ENCODE assay signal across 22 cellular contexts in the genomic region with DNA sequence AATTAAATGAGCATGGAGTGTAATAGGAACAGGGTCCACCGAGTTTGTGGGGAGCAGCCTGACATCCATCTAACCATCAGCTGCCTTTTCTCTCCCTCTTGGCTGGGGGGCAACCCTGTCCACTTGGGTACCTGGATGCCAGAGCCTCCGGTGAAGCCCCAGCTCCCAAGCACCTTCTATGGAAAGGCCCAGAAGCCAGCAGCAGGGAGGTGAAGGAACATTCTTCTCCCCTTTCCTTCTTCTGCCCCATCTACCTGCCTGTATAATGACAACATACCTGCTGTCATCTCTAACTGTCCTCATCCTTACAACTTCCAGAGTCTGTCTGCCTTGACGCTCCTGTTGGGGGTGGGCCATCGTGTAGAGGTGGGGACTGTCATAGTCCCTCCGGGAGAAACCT. TPM values are rescaled to one million over a fixed set of nuclear protein-coding genes. Genes with fewer than 3 reads are reported as not detected.
DNase-seq lines count a peak whose midpoint lies in the region; FAIRE-seq and TF ChIP-seq lines count a peak whose summit lies in the region.
"Had no signal": no experiment of that assay in that cellular context is flagged by ENCODE, and none has a peak within 500 bp of the region (broad histone marks: within the 10 kb centered on the region; RNA-seq: fewer than 3 reads in every experiment).

No MANE protein-coding gene starts in this region.

- no peak overlapping the region for H3K4me3 Mint-ChIP-seq in brain
- no peak overlapping the region for H3K4me3 Mint-ChIP-seq in osteocyte (ENCODE audit: unreplicated experiment)
- H3K4me3 Mint-ChIP-seq in activated T-helper 2 cell treated with anti-CD3 and anti-CD28 coated beads, Interferon-gamma antibody, Interleukin-2, Interleukin-4, amounts not matched to agents 10 μg/mL and 5 μg/mL and 100 μg/mL, durations not matched to agents 14 hours and 24 hours and 36 hours (ENCODE audit: low read depth): no peak overlapping the region
- H3K4me3 Mint-ChIP-seq: B cell; CD4-positive, alpha-beta memory T cell; HFFc6 had no signal

- H3K27ac ChIP-seq in right atrium auricular region (no peak overlapping the region), small intestine (ENCODE audit: low read depth in 1 of 2, low read length in 1 of 2) (no peak overlapping the region)
- H3K27ac ChIP-seq: 22Rv1 had no signal

- H3K4me1 ChIP-seq in right atrium auricular region: peaks cover 0 to 11% of the 10 kb centered on the region in 2 donors
- peaks cover 0 to 4% of the 10 kb centered on the region in 2 donors for H3K4me1 ChIP-seq in small intestine (ENCODE audit: control insufficient read depth in 2 of 2, insufficient read depth in 1 of 2, low read depth in 1 of 2, low read length in 1 of 2)

- H3K4me3 ChIP-seq in right atrium auricular region: no peak overlapping the region
- no peak overlapping the region for H3K4me3 ChIP-seq in small intestine (ENCODE audit: low read depth in 1 of 2, low read length in 2 of 2)
- H3K4me3 ChIP-seq: HAP-1 had no signal

- H3K27me3 ChIP-seq in right atrium auricular region: no peaks in the 10 kb centered on the region
- H3K27me3 ChIP-seq in small intestine (ENCODE audit: control insufficient read depth in 2 of 2, insufficient read depth in 2 of 2, low read length in 2 of 2): no peaks in the 10 kb centered on the region

- peak; percentile 28 for DNase-seq in right atrium auricular region (ENCODE audit: low spot score)
- DNase-seq in cardiac septum (ENCODE audit: low spot score): no peak
- DNase-seq in osteocyte (ENCODE audit: extremely low spot score, unreplicated experiment): peak; percentile 73
- DNase-seq in activated T-helper 2 cell treated with anti-CD3 and anti-CD28 coated beads, Interferon-gamma antibody, Interleukin-2, Interleukin-4, amounts not matched to agents 10 μg/mL and 5 μg/mL and 100 μg/mL, durations not matched to agents 14 hours and 24 hours and 36 hours (ENCODE audit: low spot score): no peak
- DNase-seq in small intestine: no peak
- DNase-seq in NCI-H2029 (lab: John Stamatoyannopoulos, UW): no peak
- DNase-seq: C1 segment of cervical spinal cord; Calu3; CD4-positive, alpha-beta memory T cell; COR-L47; DMS53; DMS79 treated with DMSO at 0.1 percent for 48 hours; GOT3; HFFc6 had no signal

- no peaks in the 10 kb centered on the region for H3K9me3 Mint-ChIP-seq in brain
- H3K9me3 Mint-ChIP-seq in osteocyte (ENCODE audit: unreplicated experiment): no peaks in the 10 kb centered on the region
- no peaks in the 10 kb centered on the region for H3K9me3 Mint-ChIP-seq in activated T-helper 2 cell treated with anti-CD3 and anti-CD28 coated beads, Interferon-gamma antibody, Interleukin-2, Interleukin-4, amounts not matched to agents 10 μg/mL and 5 μg/mL and 100 μg/mL, durations not matched to agents 14 hours and 24 hours and 36 hours
- H3K9me3 Mint-ChIP-seq: HFFc6 had no signal

- H3K9me3 ChIP-seq in right atrium auricular region (no peaks in the 10 kb centered on the region), small intestine (ENCODE audit: control insufficient read depth, low read depth) (no peaks in the 10 kb centered on the region)
- H3K9me3 ChIP-seq: HAP-1 had no signal

- H3K27me3 Mint-ChIP-seq in brain (peaks cover 3% of the 10 kb centered on the region), osteocyte (ENCODE audit: unreplicated experiment) (peaks cover 8% of the 10 kb centered on the region)
- H3K27me3 Mint-ChIP-seq in activated T-helper 2 cell treated with anti-CD3 and anti-CD28 coated beads, Interferon-gamma antibody, Interleukin-2, Interleukin-4, amounts not matched to agents 10 μg/mL and 5 μg/mL and 100 μg/mL, durations not matched to agents 14 hours and 24 hours and 36 hours (ENCODE audit: low read depth): no peaks in the 10 kb centered on the region
- H3K27me3 Mint-ChIP-seq: CD4-positive, alpha-beta memory T cell had no signal

- no peak for FAIRE-seq in small intestine (lab: Jason Lieb, UNC)
- FAIRE-seq: A204.1, GM12891, GM18507, H54 had no signal

- peaks cover 29% of the 10 kb centered on the region for H3K4me1 Mint-ChIP-seq in brain
- H3K4me1 Mint-ChIP-seq in osteocyte (ENCODE audit: unreplicated experiment): peaks cover 12% of the 10 kb centered on the region
- H3K4me1 Mint-ChIP-seq in activated T-helper 2 cell treated with anti-CD3 and anti-CD28 coated beads, Interferon-gamma antibody, Interleukin-2, Interleukin-4, amounts not matched to agents 10 μg/mL and 5 μg/mL and 100 μg/mL, durations not matched to agents 14 hours and 24 hours and 36 hours (ENCODE audit: low read depth): peaks cover 19% of the 10 kb centered on the region
- H3K4me1 Mint-ChIP-seq: CD4-positive, alpha-beta memory T cell had no signal

- peaks cover 19% of the 10 kb centered on the region for H3K36me3 Mint-ChIP-seq in brain
- H3K36me3 Mint-ChIP-seq in osteocyte (ENCODE audit: unreplicated experiment): no peaks in the 10 kb centered on the region
- no peaks in the 10 kb centered on the region for H3K36me3 Mint-ChIP-seq in activated T-helper 2 cell treated with anti-CD3 and anti-CD28 coated beads, Interferon-gamma antibody, Interleukin-2, Interleukin-4, amounts not matched to agents 10 μg/mL and 5 μg/mL and 100 μg/mL, durations not matched to agents 14 hours and 24 hours and 36 hours (ENCODE audit: low read depth)

- no peak for TF ChIP-seq CTCF in right atrium auricular region (IDR thresholded peaks at IDR 0.05)
- no peak for TF ChIP-seq CTCF in brain (conservative IDR thresholded peaks at IDR 0.05)
- no peak for TF ChIP-seq CTCF in osteocyte (IDR thresholded peaks at IDR 0.05)

- H3K36me3 ChIP-seq in right atrium auricular region (no peaks in the 10 kb centered on the region), small intestine (ENCODE audit: control insufficient read depth in 2 of 2, insufficient read depth in 2 of 2, low read length in 2 of 2) (no peaks in the 10 kb centered on the region)
- H3K36me3 ChIP-seq: HAP-1 had no signal

- H3K27ac Mint-ChIP-seq in brain (peak overlapping the region in 3 of 5 experiments; percentile 45 to 96 (median 73)), osteocyte (ENCODE audit: unreplicated experiment) (no peak overlapping the region)
- no peak overlapping the region for H3K27ac Mint-ChIP-seq in activated T-helper 2 cell treated with anti-CD3 and anti-CD28 coated beads, Interferon-gamma antibody, Interleukin-2, Interleukin-4, amounts not matched to agents 10 μg/mL and 5 μg/mL and 100 μg/mL, durations not matched to agents 14 hours and 24 hours and 36 hours
- H3K27ac Mint-ChIP-seq: B cell, HFFc6 had no signal

- 94 to 97% (median 95%) methylated on average over 5 of the region's 5 CpGs for WGBS in small intestine, 3 donors

- intact Hi-C loops in cardiac septum (cut with DNase I): no loop called here
- intact Hi-C loops in activated T-helper 2 cell treated with anti-CD3 and anti-CD28 coated beads, Interferon-gamma antibody, Interleukin-2, Interleukin-4, amounts not matched to agents 10 μg/mL and 5 μg/mL and 100 μg/mL, durations not matched to agents 14 hours and 24 hours and 36 hours (cut with micrococcal nuclease): no loop called here

RNA-seq across cellular contexts. Expression of a gene that starts 33.1 kb away (rescaled TPM):
- total RNA-seq in right atrium auricular region (10 to 100 TPM in 1 of 2 donors, 1 to 10 TPM in 1; 8.5 to 91.5 TPM), cardiac septum (464 TPM), osteocyte (1.4 and 1.5 TPM in 2 replicates)
- polyA plus RNA-seq in brain (ENCODE audit: insufficient read depth, low read depth, low replicate concordance) (16.0 TPM), small intestine (1 to 10 TPM in 2 of 3 donors, not detected in 1; 1.4 to 3.3 TPM)
- 0.92 and 1.1 TPM in 2 replicates for total RNA-seq in activated T-helper 2 cell treated with anti-CD3 and anti-CD28 coated beads, Interferon-gamma antibody, Interleukin-2, Interleukin-4, amounts not matched to agents 10 μg/mL and 5 μg/mL and 100 μg/mL, durations not matched to agents 14 hours and 24 hours and 36 hours

Comparison
In these comparisons a context has a peak if more than half of its experiments do, and no peak if none do; other contexts are left out.
1. DNase-seq: peak in right atrium auricular region (single experiment) and osteocyte (single experiment); none in cardiac septum (single experiment), activated T-helper 2 cell treated with anti-CD3 and anti-CD28 coated beads, Interferon-gamma antibody, Interleukin-2, Interleukin-4, amounts not matched to agents 10 μg/mL and 5 μg/mL and 100 μg/mL, durations not matched to agents 14 hours and 24 hours and 36 hours (single experiment), small intestine (single experiment) and NCI-H2029 (single experiment).
2. H3K27ac Mint-ChIP-seq: peak in brain (3 of 5); none in osteocyte (single experiment) and activated T-helper 2 cell treated with anti-CD3 and anti-CD28 coated beads, Interferon-gamma antibody, Interleukin-2, Interleukin-4, amounts not matched to agents 10 μg/mL and 5 μg/mL and 100 μg/mL, durations not matched to agents 14 hours and 24 hours and 36 hours (single experiment).